ENCODE assay signal across 8 cellular contexts in genomic region chr4:123588631-123589223, GRCh38.
DNase-seq lines count a peak whose midpoint lies in the region; ATAC-seq and TF ChIP-seq lines count a peak whose summit lies in the region.

No MANE protein-coding gene starts in this region.

- H4K20me1 ChIP-seq in mammary epithelial cell (ENCODE audit: insufficient read depth, low read length) = no peaks in the 10 kb centered on the region

- dilution Hi-C loops in mammary epithelial cell (cut with HindIII; ENCODE audit: low sequenced_read_pairs) = no loop called here

- no peak overlapping the region for H3K4me3 Mint-ChIP-seq in osteocyte (ENCODE audit: unreplicated experiment)

- DNase-seq in EL (peak; percentile 7), HT-29 (ENCODE audit: low spot score) (peak; percentile 80), mammary epithelial cell (peak; percentile 88), osteocyte (ENCODE audit: extremely low spot score, unreplicated experiment) (no peak), WERI-Rb-1 (no peak), KG1 (lab: John Stamatoyannopoulos, UW) (no peak)
- DNase-seq in stimulated activated CD4-positive, alpha-beta T cell treated with anti-CD3 and anti-CD28 coated beads, Interleukin-4, amount 100 ng/mL, for 24 hours = no peak

- H3K36me3 ChIP-seq in mammary epithelial cell (ENCODE audit: insufficient read depth, low read length) (no peaks in the 10 kb centered on the region), WERI-Rb-1 (no peaks in the 10 kb centered on the region)

- no peaks in the 10 kb centered on the region for H3K79me2 ChIP-seq in mammary epithelial cell (ENCODE audit: insufficient read depth, low read length)

- in situ Hi-C loops in mammary epithelial cell (cut with MboI; ENCODE audit: low sequenced_read_pairs in 2 of 2) = no loop called here

- no peaks in the 10 kb centered on the region for H3K27me3 Mint-ChIP-seq in osteocyte (ENCODE audit: unreplicated experiment)

- CTCF ChIA-PET in mammary epithelial cell (lab: Charles Lee; ENCODE audit: low non-redundant PET) = no interaction called here

- H3K9me3 Mint-ChIP-seq in osteocyte (ENCODE audit: unreplicated experiment) = no peaks in the 10 kb centered on the region

- H3K9ac ChIP-seq in mammary epithelial cell (ENCODE audit: insufficient read depth, low read length) = peak overlapping the region; percentile 17

- TF ChIP-seq CTCF in mammary epithelial cell (conservative IDR thresholded peaks at IDR 0.05 in 1 of 2, IDR thresholded peaks at IDR 0.05 in 1 of 2; ENCODE audit: extremely low read depth in 1 of 2, insufficient read depth in 1 of 2, low read depth in 1 of 2, low read length in 2 of 2) (no peak), osteocyte (IDR thresholded peaks at IDR 0.05) (no peak), WERI-Rb-1 (IDR thresholded peaks at IDR 0.05; ENCODE audit: low read depth, low read length) (no peak)

- peak overlapping the region; percentile 92 for H3K27ac Mint-ChIP-seq in osteocyte (ENCODE audit: unreplicated experiment)

- peaks cover 17% of the 10 kb centered on the region for H3K4me1 ChIP-seq in mammary epithelial cell (ENCODE audit: insufficient read depth, low read length)

- no peaks in the 10 kb centered on the region for H3K27me3 ChIP-seq in mammary epithelial cell (ENCODE audit: insufficient read depth, low read length)
- H3K27me3 ChIP-seq in WERI-Rb-1 (ENCODE audit: insufficient read depth, low read depth, severe bottlenecking) = no peaks in the 10 kb centered on the region

- no peaks in the 10 kb centered on the region for H3K9me3 ChIP-seq in mammary epithelial cell (replicated peaks; ENCODE audit: insufficient read depth, low read length)
- no peaks in the 10 kb centered on the region for H3K9me3 ChIP-seq in WERI-Rb-1 (ENCODE audit: severe bottlenecking)

- no TSS peak for BruUV-seq in mammary epithelial cell (replicated peaks; lab: Mats Ljungman, UMichigan)

- H3K4me2 ChIP-seq in mammary epithelial cell (ENCODE audit: insufficient read depth, low read depth, low read length) = peak overlapping the region; percentile 58

- H3K27ac ChIP-seq in mammary epithelial cell (ENCODE audit: insufficient read depth, low read depth, low read length) = peak overlapping the region; percentile 85
- no peak overlapping the region for H3K27ac ChIP-seq in WERI-Rb-1

- no peaks in the 10 kb centered on the region for H3K36me3 Mint-ChIP-seq in osteocyte (ENCODE audit: unreplicated experiment)

- peaks cover 27% of the 10 kb centered on the region for H3K4me1 Mint-ChIP-seq in osteocyte (ENCODE audit: unreplicated experiment)

- intact Hi-C loops in mammary epithelial cell (cut with micrococcal nuclease) = no loop called here

- 50% methylated on average over 8 of the region's 8 CpGs for WGBS in mammary epithelial cell (ENCODE audit: low coverage, missing lambda C conversion rate)

- no peak overlapping the region for H3K4me3 ChIP-seq in mammary epithelial cell (replicated peaks in 1 of 3; ENCODE audit: insufficient read depth in 1 of 3, low read depth in 2 of 3, low read length in 3 of 3)
- no peak overlapping the region for H3K4me3 ChIP-seq in WERI-Rb-1 (ENCODE audit: low read depth, low read length)

- ATAC-seq in GM21529 (IDR thresholded peaks at IDR 0.05; ENCODE audit: unreplicated experiment) = peak; percentile 84

- peak overlapping the region; percentile 63 for H2AFZ ChIP-seq in mammary epithelial cell (ENCODE audit: low read depth, low read length)

Comparison
In these comparisons a context has a peak if more than half of its experiments do, and no peak if none do; other contexts are left out.
1. DNase-seq: peak in EL (single experiment), HT-29 (single experiment) and mammary epithelial cell (single experiment); none in osteocyte (single experiment), WERI-Rb-1 (single experiment), KG1 (single experiment) and stimulated activated CD4-positive, alpha-beta T cell treated with anti-CD3 and anti-CD28 coated beads, Interleukin-4, amount 100 ng/mL, for 24 hours (single experiment).